18 cellular contexts compared by ENCODE assay signal in the genomic region with DNA sequence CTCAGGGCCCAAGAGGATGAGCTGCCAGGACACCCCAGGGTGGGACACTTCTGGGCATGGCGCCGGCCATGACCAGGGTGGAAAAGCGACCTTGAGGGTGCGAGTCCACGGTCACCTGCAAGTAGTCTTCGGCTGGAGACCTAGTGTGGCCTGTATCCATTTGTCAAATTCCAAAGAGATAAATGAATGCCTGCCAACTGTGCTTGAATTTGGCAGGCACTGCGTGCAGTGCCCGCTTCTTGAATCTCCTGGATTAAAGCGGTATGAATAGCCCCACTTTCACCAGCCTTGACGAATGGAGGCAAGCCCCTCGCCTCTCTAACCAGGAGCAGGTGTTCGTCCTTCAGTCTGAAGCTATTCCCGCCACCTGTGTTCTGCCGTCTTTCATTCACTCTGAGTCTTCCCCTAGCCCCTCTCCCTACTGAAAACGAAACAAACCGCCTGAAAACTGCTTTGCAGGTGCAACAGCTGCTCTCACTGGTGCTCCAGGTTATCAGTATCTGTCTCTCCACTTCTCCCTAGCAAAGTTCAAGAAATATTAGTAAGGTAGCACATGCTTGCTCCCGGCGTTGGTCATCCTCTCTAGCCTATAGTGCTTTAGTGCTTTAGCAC. TPM values are rescaled to one million over a fixed set of nuclear protein-coding genes. Genes with fewer than 3 reads are reported as not detected.
"Had no signal": no experiment of that assay in that cellular context is flagged by ENCODE, and none has a peak within 500 bp of the region (broad histone marks: within the 10 kb centered on the region; RNA-seq: fewer than 3 reads in every experiment).

No MANE protein-coding gene starts in this region.

- DNase-seq: activated CD4-positive, alpha-beta T cell treated with anti-CD3 and anti-CD28 coated beads, Interleukin-2, amount 50 U/mL, for 1 hour; activated effector memory CD4-positive, alpha-beta T cell treated with Interleukin-2 at 50 U/mL for 16 hours; activated T-cell treated with anti-CD3 and anti-CD28 coated beads for 4 hours; amygdala; effector memory CD8-positive, alpha-beta T cell; left ventricle myocardium superior; stimulated activated CD4-positive, alpha-beta T cell treated with anti-CD3 and anti-CD28 coated beads, Interleukin-12 subunit alpha, Interleukin-12 subunit beta, amount 100 ng/mL, for 4 hours; stimulated activated naive CD4-positive, alpha-beta T cell treated with Interleukin-2 at 50 U/mL for 16 hours had no signal

- H3K4me3 ChIP-seq: gastroesophageal sphincter had no signal

- ATAC-seq: activated naive CD4-positive, alpha-beta T cell treated with anti-CD3 and anti-CD28 coated beads, Interleukin-2, amount 50 U/mL, for 72 hours; effector memory CD8-positive, alpha-beta T cell; gastroesophageal sphincter; left ventricle myocardium superior had no signal

- H3K4me1 ChIP-seq: gastroesophageal sphincter had no signal

- H3K36me3 ChIP-seq: gastroesophageal sphincter had no signal

- H3K27ac ChIP-seq: epithelial cell of prostate, gastroesophageal sphincter had no signal

- H3K9me3 ChIP-seq: gastroesophageal sphincter had no signal

RNA-seq across cellular contexts. Expression of gene NLRP14, which starts 11.2 kb away (rescaled TPM):
- total RNA-seq: activated CD8-positive, alpha-beta memory T cell treated with anti-CD3 and anti-CD28 coated beads for 36 hours; gastroesophageal sphincter; left ventricle myocardium superior; mesenteric fat pad; osteocyte had no signal

RNA-seq across cellular contexts. Expression of gene ZNF214, which starts 11.3 kb away (rescaled TPM):
- total RNA-seq: activated CD8-positive, alpha-beta memory T cell treated with anti-CD3 and anti-CD28 coated beads for 36 hours; activated naive CD4-positive, alpha-beta T cell treated with anti-CD3 and anti-CD28 coated beads, Interleukin-2, amount 50 U/mL, for 72 hours had no signal

RNA-seq across cellular contexts. Expression of gene RBMXL2, which starts 57.3 kb away (rescaled TPM):
- total RNA-seq: activated CD8-positive, alpha-beta memory T cell treated with anti-CD3 and anti-CD28 coated beads for 36 hours; activated naive CD4-positive, alpha-beta T cell treated with anti-CD3 and anti-CD28 coated beads, Interleukin-2, amount 50 U/mL, for 72 hours; left ventricle myocardium superior; mesenteric fat pad; osteocyte; temporal lobe; ureter had no signal
- polyA plus RNA-seq: keratinocyte, neural cell had no signal
